ENCODE assay signal across 10 cellular contexts in the genomic region with DNA sequence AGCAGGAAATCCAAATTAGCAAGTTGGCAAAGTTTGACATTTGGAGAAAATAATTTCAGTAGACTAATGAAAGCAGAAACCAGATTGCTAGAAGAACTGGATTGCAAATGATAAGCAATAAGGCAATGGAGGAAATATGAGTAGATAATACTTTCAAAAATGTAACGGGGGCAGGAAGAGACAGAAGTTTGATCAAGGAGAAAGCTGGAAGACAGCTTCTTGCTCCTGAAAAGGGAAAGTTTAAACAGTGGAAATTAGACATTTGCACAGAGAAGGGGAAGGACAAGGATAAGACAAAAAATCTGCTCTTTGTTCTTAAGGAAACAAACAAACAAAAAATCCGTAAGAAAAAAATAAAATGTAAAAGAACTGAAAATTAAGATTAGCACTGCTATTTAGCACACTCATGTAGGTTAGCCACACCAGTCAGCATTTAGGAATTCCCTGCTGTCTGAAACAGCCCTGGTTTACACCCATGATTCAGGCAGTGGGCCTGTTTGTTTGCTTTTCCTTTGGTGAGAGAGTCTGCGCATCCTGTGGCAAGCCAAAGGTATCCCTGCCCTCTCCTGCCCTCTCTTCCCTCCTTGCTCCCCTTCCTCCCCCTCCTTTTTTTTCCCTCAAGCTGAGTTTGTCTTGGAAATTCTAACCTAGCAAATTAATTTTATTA.
DNase-seq lines count a peak whose midpoint lies in the region; ATAC-seq lines count a peak whose summit lies in the region.
"Had no signal": no experiment of that assay in that cellular context is flagged by ENCODE, and none has a peak within 500 bp of the region (broad histone marks: within the 10 kb centered on the region; RNA-seq: fewer than 3 reads in every experiment).

No MANE protein-coding gene starts in this region.

- no peak for ATAC-seq in HG03175 (IDR thresholded peaks at IDR 0.05; ENCODE audit: unreplicated experiment)

- H3K4me1 ChIP-seq in SJSA1 (replicated peaks) = peaks cover 32% of the 10 kb centered on the region
- H3K4me1 ChIP-seq in skeletal muscle satellite cell (ENCODE audit: control insufficient read depth, insufficient read depth, low read length) = peaks cover 43% of the 10 kb centered on the region
- H3K4me1 ChIP-seq: testis had no signal

- no peak overlapping the region for H3K4me3 Mint-ChIP-seq in T-helper 2 cell treated with Interferon-gamma antibody and Interleukin-4, amounts not matched to agents 5 μg/mL and 100 μg/mL, for 36 hours

- H3K4me3 ChIP-seq in SJSA1 = no peak overlapping the region
- H3K4me3 ChIP-seq in skeletal muscle satellite cell (ENCODE audit: low read length) = peak overlapping the region; percentile 8
- H3K4me3 ChIP-seq: testis had no signal

- no peak overlapping the region for H3K27ac Mint-ChIP-seq in T-helper 2 cell treated with Interferon-gamma antibody and Interleukin-4, amounts not matched to agents 5 μg/mL and 100 μg/mL, for 36 hours

- H3K4me1 Mint-ChIP-seq in T-helper 2 cell treated with Interferon-gamma antibody and Interleukin-4, amounts not matched to agents 5 μg/mL and 100 μg/mL, for 36 hours (ENCODE audit: low read depth) = no peaks in the 10 kb centered on the region

- H3K27me3 ChIP-seq in SJSA1 (replicated peaks) (no peaks in the 10 kb centered on the region), skeletal muscle satellite cell (ENCODE audit: control insufficient read depth, insufficient read depth, low read length) (no peaks in the 10 kb centered on the region)
- H3K27me3 ChIP-seq: testis had no signal

- peak overlapping the region; percentile 86 for H3K27ac ChIP-seq in SJSA1

- DNase-seq in HCEC 1CT (peak; percentile 95), SJSA1 (ENCODE audit: low read depth in 1 of 2, low spot score in 2 of 2) (peak; percentile 89 to 93), fibroblast of the conjunctiva (ENCODE audit: low read depth) (peak; percentile 47), pons (ENCODE audit: low spot score) (no peak)
- DNase-seq in T-helper 2 cell treated with Interferon-gamma antibody and Interleukin-4, amounts not matched to agents 5 μg/mL and 100 μg/mL, for 36 hours (ENCODE audit: low spot score) = no peak
- DNase-seq: foreskin melanocyte, NCI-H345, testis had no signal

- H3K9me3 ChIP-seq in SJSA1 (replicated peaks) (no peaks in the 10 kb centered on the region), skeletal muscle satellite cell (replicated peaks; ENCODE audit: low read length) (no peaks in the 10 kb centered on the region)
- H3K9me3 ChIP-seq: testis had no signal

- peak overlapping the region; percentile 77 for H3K9ac ChIP-seq in skeletal muscle satellite cell (ENCODE audit: low read depth, low read length)

- no peaks in the 10 kb centered on the region for H3K9me3 Mint-ChIP-seq in T-helper 2 cell treated with Interferon-gamma antibody and Interleukin-4, amounts not matched to agents 5 μg/mL and 100 μg/mL, for 36 hours

- H3K4me2 ChIP-seq in skeletal muscle satellite cell (ENCODE audit: low read length) = peak overlapping the region; percentile 71

- H3K27me3 Mint-ChIP-seq in T-helper 2 cell treated with Interferon-gamma antibody and Interleukin-4, amounts not matched to agents 5 μg/mL and 100 μg/mL, for 36 hours (ENCODE audit: low read depth) = peaks cover 6% of the 10 kb centered on the region

- no peaks in the 10 kb centered on the region for H3K36me3 Mint-ChIP-seq in T-helper 2 cell treated with Interferon-gamma antibody and Interleukin-4, amounts not matched to agents 5 μg/mL and 100 μg/mL, for 36 hours (ENCODE audit: low read depth)

- no peaks in the 10 kb centered on the region for H3K36me3 ChIP-seq in SJSA1
- H3K36me3 ChIP-seq in skeletal muscle satellite cell (ENCODE audit: insufficient read depth, low read length) = no peaks in the 10 kb centered on the region

Comparison
In these comparisons a context has a peak if more than half of its experiments do, and no peak if none do; other contexts are left out.
1. DNase-seq: peak in HCEC 1CT (single experiment), SJSA1 (2 of 2) and fibroblast of the conjunctiva (single experiment); none in T-helper 2 cell treated with Interferon-gamma antibody and Interleukin-4, amounts not matched to agents 5 μg/mL and 100 μg/mL, for 36 hours (single experiment) and pons (single experiment).